Comparison of ENCODE assay signal across 18 cellular contexts in the genomic region with DNA sequence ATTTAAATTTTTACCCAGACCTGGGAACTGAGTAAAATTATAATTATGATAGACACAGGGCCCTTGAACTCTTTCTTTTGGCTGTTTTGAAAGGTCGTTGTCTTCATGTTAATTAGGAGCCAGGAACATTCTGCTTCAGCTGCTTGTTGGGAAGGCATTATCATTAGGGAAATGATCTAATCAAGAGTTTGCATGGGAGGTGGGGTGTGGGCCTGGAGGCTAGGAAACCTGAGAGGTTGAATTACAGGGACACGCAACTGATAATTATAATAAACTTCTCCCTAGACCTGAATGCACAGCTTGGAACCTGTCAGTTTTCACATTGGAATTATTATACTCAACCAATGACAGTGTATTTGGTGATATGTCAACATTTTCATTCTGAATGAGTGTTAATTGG.
"Had no signal": no experiment of that assay in that cellular context is flagged by ENCODE, and none has a peak within 500 bp of the region (broad histone marks: within the 10 kb centered on the region; RNA-seq: fewer than 3 reads in every experiment).

No MANE protein-coding gene starts in this region.

- H3K27me3 ChIP-seq: breast epithelium, left lung, right lobe of liver had no signal

- H3K4me1 ChIP-seq: breast epithelium, left lung, right lobe of liver had no signal

- H3K27ac ChIP-seq: breast epithelium, left lung, right lobe of liver, skin epidermis had no signal

- H3K9me3 ChIP-seq: breast epithelium, left lung, right lobe of liver, thoracic aorta had no signal

- DNase-seq: activated B cell treated with CpG ODN at 0.5 μM for 24 hours; activated CD4-positive, alpha-beta T cell treated with anti-CD3 and anti-CD28 coated beads for 4 hours; activated CD4-positive, alpha-beta T cell treated with anti-CD3 and anti-CD28 coated beads, Interleukin-2, amount 50 U/mL, for 4 hours; activated naive CD4-positive, alpha-beta T cell; activated T-cell treated with anti-CD3 and anti-CD28 coated beads for 4 hours; activated T-cell treated with anti-CD3 and anti-CD28 coated beads, Interleukin-2, amount 50 U/mL, for 72 hours; effector CD4-positive, alpha-beta T cell; kidney glomerular epithelial cell; left lung; posterior cingulate gyrus; right lobe of liver; stimulated activated CD4-positive, alpha-beta T cell treated with anti-CD3 and anti-CD28 coated beads, Interleukin-12 subunit alpha, Interleukin-12 subunit beta, amount 100 ng/mL, for 4 hours; stimulated activated CD4-positive, alpha-beta T cell treated with anti-CD3 and anti-CD28 coated beads, Interleukin-4, amount 100 ng/mL, for 1 hour; trophoblast cell had no signal

- H3K36me3 ChIP-seq: breast epithelium, left lung, right lobe of liver, thoracic aorta had no signal

- ATAC-seq: activated naive CD4-positive, alpha-beta T cell treated with anti-CD3 and anti-CD28 coated beads, Interleukin-2, amount 50 U/mL, for 72 hours; activated T-cell treated with anti-CD3 and anti-CD28 coated beads, Interleukin-2, amount 50 U/mL, for 72 hours; left lung had no signal

- H3K4me3 ChIP-seq: breast epithelium, left lung, right lobe of liver, skin epidermis, thoracic aorta had no signal
